Comparison of ENCODE assay signal across 25 cellular contexts in the genomic region with DNA sequence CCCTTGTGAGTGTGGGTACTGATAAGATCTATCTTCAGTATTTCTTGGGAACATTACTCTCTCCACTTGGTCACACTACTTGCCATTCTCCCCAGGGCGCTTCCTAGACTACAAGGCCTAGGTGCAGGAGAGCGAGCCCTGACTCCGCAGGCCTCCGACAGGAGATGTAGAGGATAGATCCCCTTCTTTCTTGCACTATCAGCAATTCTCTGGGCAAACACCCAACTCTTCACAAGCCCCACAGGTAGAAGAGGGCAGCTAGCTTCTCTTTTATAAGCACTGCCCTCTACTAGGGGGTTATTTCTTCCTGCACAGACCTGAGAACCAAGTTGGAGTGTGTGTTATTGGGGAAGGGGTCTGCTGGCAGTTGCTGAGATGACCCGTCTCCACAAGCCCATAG.
"Had no signal": no experiment of that assay in that cellular context is flagged by ENCODE, and none has a peak within 500 bp of the region (broad histone marks: within the 10 kb centered on the region; RNA-seq: fewer than 3 reads in every experiment).

No MANE protein-coding gene starts in this region.

- DNase-seq: colonic mucosa; cortex of kidney; effector CD8-positive, alpha-beta T cell; effector memory CD8-positive, alpha-beta T cell; endodermal cell; erythroblast; esophagus squamous epithelium; foreskin fibroblast; foreskin melanocyte; gastrocnemius medialis; glutamatergic neuron; head of caudate nucleus; heart right ventricle; hippocampal formation; left cardiac atrium; left lung; left ventricle myocardium superior; lower lobe of right lung; mesenchymal stem cell; mucosa of descending colon had no signal

- ATAC-seq: effector memory CD8-positive, alpha-beta T cell; esophagus mucosa; gastrocnemius medialis; left cardiac atrium; left lung; left ventricle myocardium superior; lower lobe of right lung; mucosa of descending colon had no signal

- FAIRE-seq: endometrium, islet of Langerhans, keratinocyte had no signal

- H3K4me3 ChIP-seq: colonic mucosa, esophagus squamous epithelium, gastrocnemius medialis, heart right ventricle, left lung, lower lobe of right lung, mucosa of descending colon had no signal

- H3K9me3 ChIP-seq: colonic mucosa, esophagus squamous epithelium, gastrocnemius medialis, heart right ventricle, left lung, lower lobe of right lung, mucosa of descending colon had no signal

- H3K27ac ChIP-seq: colonic mucosa, epithelial cell of prostate, esophagus squamous epithelium, gastrocnemius medialis, heart right ventricle, left lung, lower lobe of right lung had no signal

- H3K4me1 ChIP-seq: gastrocnemius medialis had no signal

- H3K36me3 ChIP-seq: colonic mucosa, esophagus squamous epithelium, gastrocnemius medialis, heart right ventricle, left lung, lower lobe of right lung had no signal

- H3K27me3 ChIP-seq: colonic mucosa, esophagus squamous epithelium, gastrocnemius medialis, heart right ventricle, left lung had no signal
